In genomic region chr18:75214766-75215515, GRCh38 we compare ENCODE assay signal across 1 cellular context.
TF ChIP-seq lines count a peak whose summit lies in the region.

No MANE protein-coding gene starts in this region.

TF ChIP-seq in liver, 16 proteins besides CTCF, POLR2A, EP300 and RAD21 (continued from another document):
- TF ChIP-seq ATF3 (IDR thresholded peaks at IDR 0.05) (peak; percentile 22), NR2F2 (IDR thresholded peaks at IDR 0.05) (no peak), HNF4G (IDR thresholded peaks at IDR 0.05) (peak; percentile 68), EGR1 (IDR thresholded peaks at IDR 0.05; ENCODE audit: low read depth in 2 of 2) (no peak), REST (IDR thresholded peaks at IDR 0.05) (no peak), RXRA (IDR thresholded peaks at IDR 0.05) (peak; percentile 22 to 55), MAX (IDR thresholded peaks at IDR 0.05) (no peak), TAF1 (conservative IDR thresholded peaks at IDR 0.05) (no peak), FOXA1 (IDR thresholded peaks at IDR 0.05) (no peak), YY1 (IDR thresholded peaks at IDR 0.05) (no peak), JUND (IDR thresholded peaks at IDR 0.05) (peak; percentile 22 to 74), GABPA (IDR thresholded peaks at IDR 0.05 in 1 of 2, conservative IDR thresholded peaks at IDR 0.05 in 1 of 2) (no peak)
